ENCODE assay signal across 2 cellular contexts in the genomic region with DNA sequence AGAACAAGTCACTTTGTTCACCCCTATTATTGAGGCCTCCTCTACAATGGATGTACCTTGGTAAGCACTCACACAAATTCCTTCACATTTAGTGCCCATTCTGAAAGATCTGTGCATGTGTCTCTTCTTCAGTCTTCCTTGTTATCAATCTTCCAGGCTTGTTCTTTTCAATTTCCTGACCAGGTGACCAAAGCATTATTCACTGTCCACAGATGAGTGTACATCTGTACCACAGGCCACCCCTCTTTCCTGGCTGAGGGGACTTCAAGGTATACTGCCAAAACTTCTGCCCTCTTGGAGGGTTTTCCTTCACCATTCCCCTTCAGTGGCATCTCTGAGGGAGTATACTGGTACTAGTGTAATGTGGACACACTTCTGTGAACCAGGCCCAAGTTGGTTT.
A peak's percentile ranks its signal among the peaks of the same experiment; 100 is the strongest.
TF ChIP-seq lines count a peak whose summit lies in the region.

No MANE protein-coding gene starts in this region.

TF ChIP-seq in IMR-90, 13 proteins besides CTCF, POLR2A, EP300 and RAD21:
- TF ChIP-seq, protein P1, sequence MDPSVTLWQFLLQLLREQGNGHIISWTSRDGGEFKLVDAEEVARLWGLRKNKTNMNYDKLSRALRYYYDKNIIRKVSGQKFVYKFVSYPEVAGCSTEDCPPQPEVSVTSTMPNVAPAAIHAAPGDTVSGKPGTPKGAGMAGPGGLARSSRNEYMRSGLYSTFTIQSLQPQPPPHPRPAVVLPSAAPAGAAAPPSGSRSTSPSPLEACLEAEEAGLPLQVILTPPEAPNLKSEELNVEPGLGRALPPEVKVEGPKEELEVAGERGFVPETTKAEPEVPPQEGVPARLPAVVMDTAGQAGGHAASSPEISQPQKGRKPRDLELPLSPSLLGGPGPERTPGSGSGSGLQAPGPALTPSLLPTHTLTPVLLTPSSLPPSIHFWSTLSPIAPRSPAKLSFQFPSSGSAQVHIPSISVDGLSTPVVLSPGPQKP (IDR thresholded peaks at IDR 0.05; ENCODE audit: borderline replicate concordance, low read depth, low read length) = no peak
- no peak for TF ChIP-seq RFX5 (IDR thresholded peaks at IDR 0.05; ENCODE audit: low read depth, low read length)
- TF ChIP-seq BHLHE40 (IDR thresholded peaks at IDR 0.05; ENCODE audit: low read depth, low read length) = no peak
- no peak for TF ChIP-seq FOS (IDR thresholded peaks at IDR 0.05; ENCODE audit: low read depth, low read length)

TF ChIP-seq in endothelial cell of umbilical vein, 7 proteins besides CTCF, POLR2A, EP300 and RAD21:
- peak; percentile 20 for TF ChIP-seq FOS (IDR thresholded peaks at IDR 0.05; ENCODE audit: borderline replicate concordance, insufficient read depth, low read length)
- TF ChIP-seq, protein P2, sequence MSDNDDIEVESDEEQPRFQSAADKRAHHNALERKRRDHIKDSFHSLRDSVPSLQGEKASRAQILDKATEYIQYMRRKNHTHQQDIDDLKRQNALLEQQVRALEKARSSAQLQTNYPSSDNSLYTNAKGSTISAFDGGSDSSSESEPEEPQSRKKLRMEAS (IDR thresholded peaks at IDR 0.05; ENCODE audit: insufficient read depth, insufficient read length) = no peak
- TF ChIP-seq JUN (IDR thresholded peaks at IDR 0.05; ENCODE audit: borderline replicate concordance, insufficient read depth, insufficient read length, low read depth) = no peak
- no peak for TF ChIP-seq POLR2AphosphoS5 (IDR thresholded peaks at IDR 0.05; ENCODE audit: insufficient read depth, low read depth, low read length)
- TF ChIP-seq MYC (IDR thresholded peaks at IDR 0.05; ENCODE audit: low read depth, low read length) = no peak
- no peak for TF ChIP-seq EZH2 (IDR thresholded peaks at IDR 0.05; ENCODE audit: borderline replicate concordance, low read depth, low read length, severe bottlenecking)
- peak; percentile 67 for TF ChIP-seq GATA2 (IDR thresholded peaks at IDR 0.05; ENCODE audit: insufficient read depth, insufficient read length, low read depth, low read length)
